ENCODE assay signal across 17 cellular contexts in genomic region chr16:89092013-89092412, GRCh38. TPM values are rescaled to one million over a fixed set of nuclear protein-coding genes. Genes with fewer than 3 reads are reported as not detected.
DNase-seq lines count a peak whose midpoint lies in the region; ATAC-seq and TF ChIP-seq lines count a peak whose summit lies in the region.
"Had no signal": no experiment of that assay in that cellular context is flagged by ENCODE, and none has a peak within 500 bp of the region (broad histone marks: within the 10 kb centered on the region; RNA-seq: fewer than 3 reads in every experiment).

No MANE protein-coding gene starts in this region.

- H3K27ac Mint-ChIP-seq in activated naive CD4-positive, alpha-beta T cell treated with anti-CD3 and anti-CD28 coated beads for 36 hours = no peak overlapping the region
- H3K27ac Mint-ChIP-seq in endodermal cell = no peak overlapping the region
- H3K27ac Mint-ChIP-seq in stimulated activated effector memory CD8-positive, alpha-beta T cell treated with anti-CD3 and anti-CD28 coated beads, Interleukin-12 subunit alpha, Interleukin-12 subunit beta, amount 100 ng/mL, for 72 hours = peak overlapping the region; percentile 64

- no peak for DNase-seq in activated naive CD4-positive, alpha-beta T cell treated with anti-CD3 and anti-CD28 coated beads for 36 hours
- no peak for DNase-seq in activated naive CD4-positive, alpha-beta T cell (lab: John Stamatoyannopoulos, UW)
- DNase-seq in WERI-Rb-1 = peak; percentile 37
- no peak for DNase-seq in endodermal cell
- DNase-seq in stimulated activated effector memory CD8-positive, alpha-beta T cell treated with anti-CD3 and anti-CD28 coated beads, Interleukin-12 subunit alpha, Interleukin-12 subunit beta, amount 100 ng/mL, for 72 hours (ENCODE audit: low spot score in 2 of 2) = no peak
- no peak for DNase-seq in kidney tubule cell (ENCODE audit: low spot score)
- DNase-seq in NAMALWA (ENCODE audit: low spot score) = no peak
- DNase-seq: ACHN, cerebellar nuclear complex, COR-L47, GM23248, IMR-90, NCI-H1930, stomach had no signal

- WGBS in endodermal cell (ENCODE audit: insufficient coverage in 1 of 2, insufficient read length in 1 of 2), 2 experiments = 82 to 84% methylated on average over 4 to 7 of the region's 7 CpGs

- no peak overlapping the region for H3K9ac ChIP-seq in endodermal cell (ENCODE audit: extremely low read depth, low read length, poor library complexity, severe bottlenecking)
- H3K9ac ChIP-seq: GM23248 had no signal

- no peaks in the 10 kb centered on the region for H3K27me3 ChIP-seq in WERI-Rb-1 (ENCODE audit: insufficient read depth, low read depth, severe bottlenecking)
- peaks cover 42% of the 10 kb centered on the region for H3K27me3 ChIP-seq in endodermal cell (ENCODE audit: control insufficient read depth, insufficient read depth, low read length, poor library complexity, severe bottlenecking)

- no peaks in the 10 kb centered on the region for H3K9me3 Mint-ChIP-seq in activated naive CD4-positive, alpha-beta T cell treated with anti-CD3 and anti-CD28 coated beads for 36 hours
- H3K9me3 Mint-ChIP-seq in endodermal cell = peaks cover 2% of the 10 kb centered on the region
- no peaks in the 10 kb centered on the region for H3K9me3 Mint-ChIP-seq in stimulated activated effector memory CD8-positive, alpha-beta T cell treated with anti-CD3 and anti-CD28 coated beads, Interleukin-12 subunit alpha, Interleukin-12 subunit beta, amount 100 ng/mL, for 72 hours

- TF ChIP-seq CTCF in WERI-Rb-1 (IDR thresholded peaks at IDR 0.05; ENCODE audit: low read depth, low read length) (no peak), endodermal cell (conservative IDR thresholded peaks at IDR 0.05) (no peak)

- H3K4me3 ChIP-seq in WERI-Rb-1 (ENCODE audit: low read depth, low read length) (no peak overlapping the region), endodermal cell (ENCODE audit: low read length) (no peak overlapping the region)
- H3K4me3 ChIP-seq: GM12878, GM23248, hepatocyte, stomach had no signal

- H3K36me3 Mint-ChIP-seq in activated naive CD4-positive, alpha-beta T cell treated with anti-CD3 and anti-CD28 coated beads for 36 hours (ENCODE audit: low read depth) = no peaks in the 10 kb centered on the region
- peaks cover 5% of the 10 kb centered on the region for H3K36me3 Mint-ChIP-seq in endodermal cell (ENCODE audit: low read depth)
- peaks cover 17% of the 10 kb centered on the region for H3K36me3 Mint-ChIP-seq in stimulated activated effector memory CD8-positive, alpha-beta T cell treated with anti-CD3 and anti-CD28 coated beads, Interleukin-12 subunit alpha, Interleukin-12 subunit beta, amount 100 ng/mL, for 72 hours

- peak overlapping the region; percentile 26 for H3K4me3 Mint-ChIP-seq in activated naive CD4-positive, alpha-beta T cell treated with anti-CD3 and anti-CD28 coated beads for 36 hours
- H3K4me3 Mint-ChIP-seq in endodermal cell = peak overlapping the region; percentile 82
- H3K4me3 Mint-ChIP-seq in stimulated activated effector memory CD8-positive, alpha-beta T cell treated with anti-CD3 and anti-CD28 coated beads, Interleukin-12 subunit alpha, Interleukin-12 subunit beta, amount 100 ng/mL, for 72 hours = peak overlapping the region; percentile 28

- ATAC-seq in stimulated activated effector memory CD8-positive, alpha-beta T cell treated with anti-CD3 and anti-CD28 coated beads, Interleukin-12 subunit alpha, Interleukin-12 subunit beta, amount 100 ng/mL, for 72 hours = no peak
- no peak for ATAC-seq in GM18873 (IDR thresholded peaks at IDR 0.05; ENCODE audit: low FRiP score, unreplicated experiment)
- ATAC-seq: GM12878 had no signal

- H3K36me3 ChIP-seq in WERI-Rb-1 = no peaks in the 10 kb centered on the region
- no peaks in the 10 kb centered on the region for H3K36me3 ChIP-seq in endodermal cell (ENCODE audit: control insufficient read depth, insufficient read depth, low read length)
- H3K36me3 ChIP-seq: stomach had no signal

- peaks cover 30% of the 10 kb centered on the region for H3K4me1 Mint-ChIP-seq in activated naive CD4-positive, alpha-beta T cell treated with anti-CD3 and anti-CD28 coated beads for 36 hours (ENCODE audit: low read depth)
- H3K4me1 Mint-ChIP-seq in endodermal cell = peaks cover 15% of the 10 kb centered on the region
- H3K4me1 Mint-ChIP-seq in stimulated activated effector memory CD8-positive, alpha-beta T cell treated with anti-CD3 and anti-CD28 coated beads, Interleukin-12 subunit alpha, Interleukin-12 subunit beta, amount 100 ng/mL, for 72 hours = peaks cover 37% of the 10 kb centered on the region

- H3K27me3 Mint-ChIP-seq in activated naive CD4-positive, alpha-beta T cell treated with anti-CD3 and anti-CD28 coated beads for 36 hours (ENCODE audit: low read depth) = no peaks in the 10 kb centered on the region
- H3K27me3 Mint-ChIP-seq in endodermal cell (ENCODE audit: insufficient read depth) = peaks cover 31% of the 10 kb centered on the region

- H3K4me1 ChIP-seq in endodermal cell (ENCODE audit: control insufficient read depth, insufficient read depth, low read length) = no peaks in the 10 kb centered on the region

- CTCF ChIA-PET in activated naive CD4-positive, alpha-beta T cell treated with anti-CD3 and anti-CD28 coated beads for 36 hours (lab: Charles Lee) = no interaction called here

- H3K27ac ChIP-seq in WERI-Rb-1 (no peak overlapping the region), endodermal cell (ENCODE audit: low read depth, low read length) (no peak overlapping the region)
- H3K27ac ChIP-seq: GM23248, hepatocyte had no signal

- no peaks in the 10 kb centered on the region for H3K9me3 ChIP-seq in WERI-Rb-1 (ENCODE audit: severe bottlenecking)
- no peaks in the 10 kb centered on the region for H3K9me3 ChIP-seq in endodermal cell (ENCODE audit: control insufficient read depth, low read length)
- H3K9me3 ChIP-seq: stomach had no signal

- intact Hi-C loops in activated naive CD4-positive, alpha-beta T cell treated with anti-CD3 and anti-CD28 coated beads for 36 hours (cut with micrococcal nuclease) = loop anchor here (10.0 kb wide), 4 partner anchors 153 to 413 kb away; partner anchors contain the start of genes CTU2, PIEZO1, RNF166 and SPG7

RNA-seq across cellular contexts. Expression of gene ACSF3, which starts 1.6 kb away (rescaled TPM):
- 10 to 100 TPM; 26.1 to 26.7 TPM for total RNA-seq in activated naive CD4-positive, alpha-beta T cell treated with anti-CD3 and anti-CD28 coated beads for 36 hours
- total RNA-seq in endodermal cell = 10 to 100 TPM; 34.8 to 35.5 TPM
- polyA plus RNA-seq in endodermal cell (2013, experiment 1 of 2) = 16.8 TPM
- 16.0 TPM for polyA plus RNA-seq in endodermal cell (2013, experiment 2 of 2)

Comparison
In these comparisons a context has a peak if more than half of its experiments do, and no peak if none do; other contexts are left out.
1. H3K4me3 Mint-ChIP-seq: peak in every context shown above with its lines; median percentile 82 in endodermal cell; 28 in stimulated activated effector memory CD8-positive, alpha-beta T cell treated with anti-CD3 and anti-CD28 coated beads, Interleukin-12 subunit alpha, Interleukin-12 subunit beta, amount 100 ng/mL, for 72 hours; 26 in activated naive CD4-positive, alpha-beta T cell treated with anti-CD3 and anti-CD28 coated beads for 36 hours.